Comparison of ENCODE assay signal across 26 cellular contexts in the genomic region with DNA sequence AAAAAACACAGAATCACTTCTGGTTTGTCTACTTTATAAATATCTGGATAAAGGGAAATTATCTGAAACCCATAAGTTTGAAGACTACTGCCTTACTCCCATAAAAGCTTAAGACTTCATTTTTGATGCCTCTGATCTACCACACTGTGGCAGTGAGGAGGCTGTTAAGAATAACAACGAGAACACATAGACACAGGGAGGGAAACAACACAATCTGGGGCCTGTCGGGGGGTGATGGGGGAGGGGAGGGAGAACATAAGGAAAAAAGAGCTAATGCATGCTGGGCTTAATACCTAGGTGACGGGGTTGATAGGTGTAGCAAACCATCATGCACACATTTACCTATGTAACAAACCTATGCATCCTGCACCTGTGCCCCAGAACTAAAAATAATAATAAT.
"Had no signal": no experiment of that assay in that cellular context is flagged by ENCODE, and none has a peak within 500 bp of the region (broad histone marks: within the 10 kb centered on the region; RNA-seq: fewer than 3 reads in every experiment).

No MANE protein-coding gene starts in this region.

- H3K9me3 Mint-ChIP-seq: activated CD4-positive, alpha-beta memory T cell treated with anti-CD3 and anti-CD28 coated beads, Interleukin-2, amount 10 ng/mL, durations not matched to agents 7 days and 5 days; activated naive CD4-positive, alpha-beta T cell treated with anti-CD3 and anti-CD28 coated beads, Interleukin-2, amount 10 ng/mL, durations not matched to agents 7 days and 5 days; activated naive CD8-positive, alpha-beta T cell treated with anti-CD3 and anti-CD28 coated beads for 36 hours; activated T-cell treated with anti-CD3 and anti-CD28 coated beads, Interleukin-2, amount 50 U/mL, for 72 hours; activated T-helper 2 cell treated with anti-CD3 and anti-CD28 coated beads, Interferon-gamma antibody, Interleukin-2, Interleukin-4, amounts not matched to agents 10 μg/mL and 5 μg/mL and 100 μg/mL, durations not matched to agents 14 hours and 24 hours and 36 hours had no signal

- H3K36me3 ChIP-seq: brain microvascular endothelial cell, cardiac muscle cell, MG63 had no signal

- H3K27ac Mint-ChIP-seq: activated CD4-positive, alpha-beta memory T cell treated with anti-CD3 and anti-CD28 coated beads, Interleukin-2, amount 10 ng/mL, durations not matched to agents 7 days and 5 days; activated naive CD4-positive, alpha-beta T cell treated with anti-CD3 and anti-CD28 coated beads, Interleukin-2, amount 10 ng/mL, durations not matched to agents 7 days and 5 days; activated naive CD8-positive, alpha-beta T cell treated with anti-CD3 and anti-CD28 coated beads for 36 hours; activated T-cell treated with anti-CD3 and anti-CD28 coated beads, Interleukin-2, amount 50 U/mL, for 72 hours; activated T-helper 2 cell treated with anti-CD3 and anti-CD28 coated beads, Interferon-gamma antibody, Interleukin-2, Interleukin-4, amounts not matched to agents 10 μg/mL and 5 μg/mL and 100 μg/mL, durations not matched to agents 14 hours and 24 hours and 36 hours; T-helper 17 cell had no signal

- H3K4me1 Mint-ChIP-seq: activated CD4-positive, alpha-beta memory T cell treated with anti-CD3 and anti-CD28 coated beads, Interleukin-2, amount 10 ng/mL, durations not matched to agents 7 days and 5 days; activated naive CD4-positive, alpha-beta T cell treated with anti-CD3 and anti-CD28 coated beads, Interleukin-2, amount 10 ng/mL, durations not matched to agents 7 days and 5 days; activated naive CD8-positive, alpha-beta T cell treated with anti-CD3 and anti-CD28 coated beads for 36 hours; T-helper 17 cell had no signal

- H3K27me3 ChIP-seq: brain microvascular endothelial cell, cardiac muscle cell, MG63 had no signal

- H3K27me3 Mint-ChIP-seq: activated CD4-positive, alpha-beta memory T cell treated with anti-CD3 and anti-CD28 coated beads, Interleukin-2, amount 10 ng/mL, durations not matched to agents 7 days and 5 days; activated naive CD4-positive, alpha-beta T cell treated with anti-CD3 and anti-CD28 coated beads, Interleukin-2, amount 10 ng/mL, durations not matched to agents 7 days and 5 days; T-helper 17 cell had no signal

- ATAC-seq: activated T-cell treated with anti-CD3 and anti-CD28 coated beads, Interleukin-2, amount 50 U/mL, for 72 hours; T-helper 17 cell had no signal

- H3K4me3 ChIP-seq: cardiac muscle cell, MG63, PC-9 had no signal

- H3K4me2 ChIP-seq: PC-9 had no signal

- H3K27ac ChIP-seq: brain microvascular endothelial cell, cardiac muscle cell, PC-9 had no signal

- H3K4me3 Mint-ChIP-seq: activated CD4-positive, alpha-beta memory T cell treated with anti-CD3 and anti-CD28 coated beads, Interleukin-2, amount 10 ng/mL, durations not matched to agents 7 days and 5 days; activated naive CD4-positive, alpha-beta T cell treated with anti-CD3 and anti-CD28 coated beads, Interleukin-2, amount 10 ng/mL, durations not matched to agents 7 days and 5 days; activated naive CD8-positive, alpha-beta T cell treated with anti-CD3 and anti-CD28 coated beads for 36 hours; activated T-cell treated with anti-CD3 and anti-CD28 coated beads, Interleukin-2, amount 50 U/mL, for 72 hours; T-helper 17 cell had no signal

- H3K36me3 Mint-ChIP-seq: activated naive CD4-positive, alpha-beta T cell treated with anti-CD3 and anti-CD28 coated beads, Interleukin-2, amount 10 ng/mL, durations not matched to agents 7 days and 5 days; activated naive CD8-positive, alpha-beta T cell treated with anti-CD3 and anti-CD28 coated beads for 36 hours had no signal

- H2AFZ ChIP-seq: PC-9 had no signal

- DNase-seq: activated CD4-positive, alpha-beta memory T cell treated with anti-CD3 and anti-CD28 coated beads, Interleukin-2, amount 10 ng/mL, durations not matched to agents 7 days and 5 days; activated CD4-positive, alpha-beta T cell treated with anti-CD3 and anti-CD28 coated beads, Interleukin-2, amount 50 U/mL, for 1 hour; activated CD4-positive, CD25-positive, alpha-beta regulatory T cell; activated gamma-delta T cell treated with Interleukin-2 at 50 U/mL for 16 hours; activated naive CD4-positive, alpha-beta T cell treated with anti-CD3 and anti-CD28 coated beads, Interleukin-2, amount 10 ng/mL, durations not matched to agents 7 days and 5 days; activated naive CD8-positive, alpha-beta T cell treated with anti-CD3 and anti-CD28 coated beads for 36 hours; activated T-cell treated with anti-CD3 and anti-CD28 coated beads for 4 hours; activated T-cell treated with anti-CD3 and anti-CD28 coated beads, Interleukin-2, amount 50 U/mL, for 72 hours; brain microvascular endothelial cell; KG1; MG63; MV-4-11; NCI-H1092 treated with DMSO at 0.1 percent for 48 hours; NCI-H1436; NCI-H187 treated with DMSO at 0.1 percent for 48 hours; NCI-H2081 treated with DMSO at 0.1 percent for 48 hours; NCI-H446; NCI-H524; NCI-H774; NK-92 treated with Interleukin-12 subunit alpha and Interleukin-12 subunit beta, amount 100 ng/mL, for 24 hours; PC-9; SHP77 treated with DMSO at 0.1 percent for 48 hours; T-helper 17 cell; T-helper 9 cell had no signal

- H3K9me3 ChIP-seq: MG63 had no signal
